In genomic region chr17:55622547-55622946, GRCh38 we compare ENCODE assay signal across 28 cellular contexts.
A peak's percentile ranks its signal among the peaks of the same experiment; 100 is the strongest.
DNase-seq lines count a peak whose midpoint lies in the region; ATAC-seq, FAIRE-seq and TF ChIP-seq lines count a peak whose summit lies in the region.
"Had no signal": no experiment of that assay in that cellular context is flagged by ENCODE, and none has a peak within 500 bp of the region (broad histone marks: within the 10 kb centered on the region; RNA-seq: fewer than 3 reads in every experiment).

No MANE protein-coding gene starts in this region.

- H3K9me3 Mint-ChIP-seq in stimulated activated naive CD8-positive, alpha-beta T cell treated with anti-CD3 and anti-CD28 coated beads, Interleukin-15, amount 100 ng/mL, for 72 hours = no peaks in the 10 kb centered on the region

- WGBS in A549 (ENCODE audit: missing lambda C conversion rate) = 14% methylated on average over 3 of the region's 3 CpGs

- H2AFZ ChIP-seq in osteoblast (ENCODE audit: low read length) = no peak overlapping the region

- H3K4me3 ChIP-seq in A549 = no peak overlapping the region
- no peak overlapping the region for H3K4me3 ChIP-seq in fibroblast of mammary gland (ENCODE audit: control insufficient read depth, low read depth, low read length)
- H3K4me3 ChIP-seq in osteoblast (ENCODE audit: insufficient read depth, low read length) = no peak overlapping the region
- H3K4me3 ChIP-seq: BLaER1, GM12878, K562, SJCRH30 had no signal

- no peaks in the 10 kb centered on the region for H3K9me3 ChIP-seq in A549
- no peaks in the 10 kb centered on the region for H3K9me3 ChIP-seq in osteoblast (ENCODE audit: low read depth, low read length)
- H3K9me3 ChIP-seq: SJCRH30 had no signal

- no peak for TF ChIP-seq RAD21 in A549 (conservative IDR thresholded peaks at IDR 0.05 in 1 of 2, IDR thresholded peaks at IDR 0.05 in 1 of 2)

- ATAC-seq in A549 (no peak), HG03439 (IDR thresholded peaks at IDR 0.05; ENCODE audit: unreplicated experiment) (no peak)
- no peak for ATAC-seq in stimulated activated naive CD8-positive, alpha-beta T cell treated with anti-CD3 and anti-CD28 coated beads, Interleukin-15, amount 100 ng/mL, for 72 hours
- ATAC-seq: GM12878, HCT116, K562, PC-3, Right ventricle myocardium inferior, SK-N-SH treated with all-trans-retinoic acid at 6 μM for 48 hours had no signal

- no peaks in the 10 kb centered on the region for H3K36me3 ChIP-seq in osteoblast (ENCODE audit: insufficient read depth, low read length)
- H3K36me3 ChIP-seq: BLaER1, SJCRH30 had no signal

- H3K4me1 Mint-ChIP-seq in stimulated activated naive CD8-positive, alpha-beta T cell treated with anti-CD3 and anti-CD28 coated beads, Interleukin-15, amount 100 ng/mL, for 72 hours = peaks cover 4% of the 10 kb centered on the region

- H3K27me3 Mint-ChIP-seq in stimulated activated naive CD8-positive, alpha-beta T cell treated with anti-CD3 and anti-CD28 coated beads, Interleukin-15, amount 100 ng/mL, for 72 hours = peaks cover 60% of the 10 kb centered on the region

- TF ChIP-seq EP300 in A549 (IDR thresholded peaks at IDR 0.05) = no peak

- no peak for TF ChIP-seq POLR2A in A549 (IDR thresholded peaks at IDR 0.05; ENCODE audit: low read length)

- DNase-seq in A549 (ENCODE audit: low read depth in 1 of 2, low spot score in 1 of 2) (no peak), LHCN-M2 (ENCODE audit: low read depth) (peak; percentile 23), fibroblast of mammary gland (ENCODE audit: low read depth) (peak; percentile 26), osteoblast (ENCODE audit: insufficient read length, low spot score, missing footprints) (peak; percentile 9), islet precursor cell (no peak), NCI-H345 treated with DMSO at 0.1 percent for 48 hours (lab: John Stamatoyannopoulos, UW; ENCODE audit: unreplicated experiment) (no peak)
- no peak for DNase-seq in stimulated activated naive CD8-positive, alpha-beta T cell treated with anti-CD3 and anti-CD28 coated beads, Interleukin-15, amount 100 ng/mL, for 72 hours
- DNase-seq: CD4-positive, CD25-positive, alpha-beta regulatory T cell; EL; GDM1; Kasumi-1; MM.1S; NCI-H2081 treated with DMSO at 0.1 percent for 48 hours; NCI-H2171; NCI-H345; NCI-H524; NCI-H774; PC-3; SJCRH30 had no signal

- POLR2A ChIA-PET in A549 (lab: Yijun Ruan, JAX) = no interaction called here

- no peak for FAIRE-seq in A549 (lab: Jason Lieb, UNC)
- FAIRE-seq: D721Med, GM12878, H1, K562 had no signal

- H3K27ac Mint-ChIP-seq in stimulated activated naive CD8-positive, alpha-beta T cell treated with anti-CD3 and anti-CD28 coated beads, Interleukin-15, amount 100 ng/mL, for 72 hours = no peak overlapping the region

- H3K27ac ChIP-seq in A549 (no peak overlapping the region), osteoblast (ENCODE audit: low read depth, low read length) (no peak overlapping the region)
- H3K27ac ChIP-seq: BLaER1, SJCRH30 had no signal

- CTCF ChIA-PET in A549 (lab: Yijun Ruan, JAX) = interaction anchor here (1.1 kb wide), 1 partner anchor 54 kb away, joined by 3 read pairs; no protein-coding TSS in a partner anchor

- H3K4me2 ChIP-seq in A549 (no peak overlapping the region), osteoblast (ENCODE audit: insufficient read depth, low read length) (no peak overlapping the region)
- H3K4me2 ChIP-seq: BLaER1 had no signal

- H3K4me1 ChIP-seq in A549 (no peaks in the 10 kb centered on the region), osteoblast (ENCODE audit: insufficient read depth, low read length) (no peaks in the 10 kb centered on the region)

- no peaks in the 10 kb centered on the region for H3K27me3 ChIP-seq in osteoblast (ENCODE audit: insufficient read depth, low read length)
- H3K27me3 ChIP-seq: BLaER1, SJCRH30 had no signal

- no peak overlapping the region for H3K4me3 Mint-ChIP-seq in stimulated activated naive CD8-positive, alpha-beta T cell treated with anti-CD3 and anti-CD28 coated beads, Interleukin-15, amount 100 ng/mL, for 72 hours
- H3K4me3 Mint-ChIP-seq: CD4-positive, CD25-positive, alpha-beta regulatory T cell had no signal

- TF ChIP-seq CTCF in A549 (IDR thresholded peaks at IDR 0.05) = no peak
- no peak for TF ChIP-seq CTCF in fibroblast of mammary gland (conservative IDR thresholded peaks at IDR 0.05; ENCODE audit: control insufficient read depth, insufficient read depth, low read depth, low read length)
- no peak for TF ChIP-seq CTCF in osteoblast (IDR thresholded peaks at IDR 0.05; ENCODE audit: extremely low read depth, low read depth, low read length)

- H3K79me2 ChIP-seq in osteoblast (ENCODE audit: insufficient read depth, low read length) = no peaks in the 10 kb centered on the region

- H4K20me1 ChIP-seq in osteoblast (ENCODE audit: insufficient read depth, low read length) = no peaks in the 10 kb centered on the region
- H4K20me1 ChIP-seq: BLaER1 had no signal

TF ChIP-seq in A549, 52 proteins besides CTCF, POLR2A, EP300 and RAD21:
- no peak for TF ChIP-seq ZFP36 (IDR thresholded peaks at IDR 0.05; ENCODE audit: borderline replicate concordance, partially characterized antibody)
- TF ChIP-seq FOSL2 (IDR thresholded peaks at IDR 0.05) = no peak
- peak; percentile 22; the same call in 1 of the 2 replicates for TF ChIP-seq FOSL2 (CRISPR knock-in tag; IDR thresholded peaks at IDR 0.05)
- no peak for TF ChIP-seq CHD2 (IDR thresholded peaks at IDR 0.05; ENCODE audit: low read length, partially characterized antibody)
- no peak for TF ChIP-seq POLR2AphosphoS2 (conservative IDR thresholded peaks at IDR 0.05; ENCODE audit: low read length)

Comparison
In these comparisons a context has a peak if more than half of its experiments do, and no peak if none do; other contexts are left out.
1. DNase-seq: peak in LHCN-M2 (single experiment), fibroblast of mammary gland (single experiment) and osteoblast (single experiment); none in A549 (0 of 2), islet precursor cell (single experiment), stimulated activated naive CD8-positive, alpha-beta T cell treated with anti-CD3 and anti-CD28 coated beads, Interleukin-15, amount 100 ng/mL, for 72 hours (0 of 2) and NCI-H345 treated with DMSO at 0.1 percent for 48 hours (single experiment).